14 cellular contexts compared by ENCODE assay signal in the genomic region with DNA sequence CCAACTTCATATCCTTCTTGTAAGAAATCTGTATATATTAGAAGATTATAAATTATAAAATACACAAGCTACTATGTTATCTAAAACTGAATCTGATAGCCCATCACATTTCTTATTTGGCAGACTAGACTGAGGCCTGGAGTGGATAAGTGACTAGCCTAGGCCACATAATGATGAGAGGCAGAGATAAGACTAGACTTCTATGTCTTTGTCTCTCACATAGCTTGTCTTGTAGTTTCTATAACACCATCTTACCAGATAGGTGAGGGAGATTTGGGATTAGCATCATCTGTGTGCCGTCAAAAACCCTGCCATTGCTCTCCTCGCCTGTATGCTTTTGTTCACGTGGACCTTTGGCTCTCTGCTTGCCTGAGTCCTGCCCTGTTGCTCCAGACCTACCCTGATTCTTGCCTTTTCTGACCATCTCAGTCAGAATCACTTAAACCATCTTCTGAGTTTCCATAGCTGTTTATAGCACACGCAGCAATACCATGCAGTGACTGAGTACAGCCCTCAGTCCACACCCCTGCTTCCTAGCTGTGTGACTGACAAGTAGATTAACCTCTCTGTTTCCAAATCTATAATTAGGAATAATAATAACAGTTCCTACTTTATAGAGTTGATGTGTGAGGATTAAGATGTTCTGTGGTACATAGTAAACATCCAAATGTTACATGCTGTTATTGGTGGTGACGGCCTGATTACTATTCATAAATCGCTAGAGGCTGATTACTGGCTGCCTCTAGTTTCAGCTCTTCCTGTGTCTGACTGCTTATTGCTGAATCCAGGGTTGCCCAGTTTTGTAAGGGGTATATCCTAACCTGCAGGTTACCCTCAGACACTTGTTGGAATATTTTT. TPM values are rescaled to one million over a fixed set of nuclear protein-coding genes. Genes with fewer than 3 reads are reported as not detected.
A peak's percentile ranks its signal among the peaks of the same experiment; 100 is the strongest.
DNase-seq lines count a peak whose midpoint lies in the region; ATAC-seq, FAIRE-seq and TF ChIP-seq lines count a peak whose summit lies in the region.
"Had no signal": no experiment of that assay in that cellular context is flagged by ENCODE, and none has a peak within 500 bp of the region (broad histone marks: within the 10 kb centered on the region; RNA-seq: fewer than 3 reads in every experiment).

No MANE protein-coding gene starts in this region.

- H3K9me3 Mint-ChIP-seq in stimulated activated naive CD8-positive, alpha-beta T cell treated with anti-CD3 and anti-CD28 coated beads, Interleukin-15, Interleukin-2, amounts not matched to agents 100 ng/mL and 50 ng/mL, for 24 hours, result no peaks in the 10 kb centered on the region
- no peaks in the 10 kb centered on the region for H3K9me3 Mint-ChIP-seq in stimulated activated naive CD8-positive, alpha-beta T cell treated with anti-CD3 and anti-CD28 coated beads, Interleukin-15, amount 100 ng/mL, for 72 hours
- H3K9me3 Mint-ChIP-seq: activated CD4-positive, alpha-beta T cell treated with anti-CD3 and anti-CD28 coated beads, Interleukin-2, amount 10 ng/mL, durations not matched to agents 24 days and 14 days; T-helper 1 cell treated with Interleukin-12 subunit alpha and Interleukin-12 subunit beta and Interleukin-4 antibody, amounts not matched to agents 30 μg/mL and 1 μg/mL, for 36 hours had no signal

- peak overlapping the region; percentile 0 for H3K27ac Mint-ChIP-seq in stimulated activated naive CD8-positive, alpha-beta T cell treated with anti-CD3 and anti-CD28 coated beads, Interleukin-15, Interleukin-2, amounts not matched to agents 100 ng/mL and 50 ng/mL, for 24 hours
- peak overlapping the region in 1 of 2 donors; percentile 43 for H3K27ac Mint-ChIP-seq in stimulated activated naive CD8-positive, alpha-beta T cell treated with anti-CD3 and anti-CD28 coated beads, Interleukin-15, amount 100 ng/mL, for 72 hours
- H3K27ac Mint-ChIP-seq: T-helper 1 cell treated with Interleukin-12 subunit alpha and Interleukin-12 subunit beta and Interleukin-4 antibody, amounts not matched to agents 30 μg/mL and 1 μg/mL, for 36 hours had no signal

- H2BK12ac ChIP-seq in mesenchymal stem cell (ENCODE audit: low read length in 2 of 2), result peak overlapping the region; percentile 38 to 94

- intact Hi-C loops in GM12878 (cut with micrococcal nuclease; ENCODE audit: unreplicated experiment), result no loop called here
- intact Hi-C loops in sigmoid colon (cut with DNase I), result no loop called here

- no peak overlapping the region for H3K4ac ChIP-seq in mesenchymal stem cell (ENCODE audit: low read depth in 1 of 2, low read length in 2 of 2)

- H3K79me2 ChIP-seq in GM12878 (ENCODE audit: control insufficient read depth, insufficient read depth, low read length), result peaks cover 39% of the 10 kb centered on the region

- peak overlapping the region; percentile 60 for H2BK15ac ChIP-seq in mesenchymal stem cell (ENCODE audit: low read depth, poor library complexity, severe bottlenecking)

- no peak for DNase-seq in stimulated activated naive CD8-positive, alpha-beta T cell treated with anti-CD3 and anti-CD28 coated beads, Interleukin-15, amount 100 ng/mL, for 72 hours
- DNase-seq in GM12878 (ENCODE audit: low read depth, low spot score) (no peak), mesenchymal stem cell (peak; percentile 14), sigmoid colon (no peak)
- no peak for DNase-seq in stimulated activated naive CD4-positive, alpha-beta T cell (lab: John Stamatoyannopoulos, UW)
- DNase-seq: activated CD4-positive, alpha-beta T cell treated with anti-CD3 and anti-CD28 coated beads, Interleukin-2, amount 10 ng/mL, durations not matched to agents 24 days and 14 days; DMS79 treated with DMSO at 0.1 percent for 48 hours; esophagus squamous epithelium; ovary; PC-3 had no signal

- peaks cover 20% of the 10 kb centered on the region for H3K4me1 ChIP-seq in GM12878 (ENCODE audit: control insufficient read depth, insufficient read depth, low read length)
- peaks cover 7% of the 10 kb centered on the region for H3K4me1 ChIP-seq in mesenchymal stem cell (ENCODE audit: control insufficient read depth, insufficient read depth, low read depth, low read length)
- peaks cover 0 to 47% (median 39%) of the 10 kb centered on the region in 4 donors for H3K4me1 ChIP-seq in sigmoid colon

- H3K79me1 ChIP-seq in mesenchymal stem cell (replicated peaks; ENCODE audit: low read length, poor library complexity, severe bottlenecking), result peaks cover 13% of the 10 kb centered on the region

- TF ChIP-seq EP300 in GM12878 (IDR thresholded peaks at IDR 0.05; ENCODE audit: borderline replicate concordance in 1 of 2, control insufficient read depth in 1 of 2, low read depth in 2 of 2, low read length in 2 of 2), result no peak
- TF ChIP-seq EP300 in sigmoid colon (IDR thresholded peaks at IDR 0.05), result no peak

- no peaks in the 10 kb centered on the region for H3K36me3 Mint-ChIP-seq in stimulated activated naive CD8-positive, alpha-beta T cell treated with anti-CD3 and anti-CD28 coated beads, Interleukin-15, Interleukin-2, amounts not matched to agents 100 ng/mL and 50 ng/mL, for 24 hours (ENCODE audit: low read depth)

- H3K4me3 ChIP-seq in GM12878 (no peak overlapping the region), mesenchymal stem cell (ENCODE audit: insufficient read depth in 1 of 2, low read depth in 1 of 2, low read length in 2 of 2) (no peak overlapping the region), sigmoid colon (no peak overlapping the region)
- H3K4me3 ChIP-seq: esophagus squamous epithelium, ovary had no signal

- no peak for TF ChIP-seq CTCF in GM12878 (IDR thresholded peaks at IDR 0.05 in 2 of 3, conservative IDR thresholded peaks at IDR 0.05 in 1 of 3; ENCODE audit: control insufficient read depth in 2 of 3, extremely low read depth in 1 of 3, insufficient read depth in 1 of 3, low read depth in 3 of 3, low read length in 3 of 3)
- TF ChIP-seq CTCF in sigmoid colon (IDR thresholded peaks at IDR 0.05), result no peak

- H3K4me1 Mint-ChIP-seq in stimulated activated naive CD8-positive, alpha-beta T cell treated with anti-CD3 and anti-CD28 coated beads, Interleukin-15, Interleukin-2, amounts not matched to agents 100 ng/mL and 50 ng/mL, for 24 hours (ENCODE audit: low read depth), result peaks cover 53% of the 10 kb centered on the region
- H3K4me1 Mint-ChIP-seq in stimulated activated naive CD8-positive, alpha-beta T cell treated with anti-CD3 and anti-CD28 coated beads, Interleukin-15, amount 100 ng/mL, for 72 hours, result peaks cover 64% of the 10 kb centered on the region

- H2BK5ac ChIP-seq in mesenchymal stem cell (ENCODE audit: low read depth, low read length, poor library complexity, severe bottlenecking), result no peak overlapping the region

- H3K27me3 ChIP-seq in GM12878 (replicated peaks in 1 of 2; ENCODE audit: control insufficient read depth in 2 of 2, insufficient read depth in 2 of 2, low read length in 1 of 2) (no peaks in the 10 kb centered on the region), mesenchymal stem cell (ENCODE audit: control insufficient read depth in 1 of 2, insufficient read depth in 1 of 2, low read length in 2 of 2) (no peaks in the 10 kb centered on the region), sigmoid colon (no peaks in the 10 kb centered on the region)
- H3K27me3 ChIP-seq: esophagus squamous epithelium, ovary had no signal

- H3K23ac ChIP-seq in mesenchymal stem cell (ENCODE audit: low read length in 2 of 2), result no peak overlapping the region

- no TSS peak for BruUV-seq in GM12878 (replicated peaks; lab: Mats Ljungman, UMichigan)

- H4K8ac ChIP-seq in mesenchymal stem cell (ENCODE audit: low read length), result peak overlapping the region; percentile 24

- no peaks in the 10 kb centered on the region for H4K20me1 ChIP-seq in GM12878 (ENCODE audit: control insufficient read depth, insufficient read depth)

- H2AFZ ChIP-seq in GM12878 (ENCODE audit: control insufficient read depth, low read depth, low read length) (no peak overlapping the region), mesenchymal stem cell (ENCODE audit: low read depth, low read length) (no peak overlapping the region)

- peak overlapping the region; percentile 41 to 46 for H3K18ac ChIP-seq in mesenchymal stem cell (ENCODE audit: low read depth in 1 of 2, low read length in 2 of 2)

- RAD21 ChIA-PET in GM12878 (lab: Charles Lee; ENCODE audit: unreplicated experiment), result interaction anchor here (0.7 to 2.1 kb wide), 9 partner anchors 8 to 50 kb away, joined by 3 to 7 read pairs (median 4); no protein-coding TSS in a partner anchor

- no peaks in the 10 kb centered on the region for H3K27me3 Mint-ChIP-seq in stimulated activated naive CD8-positive, alpha-beta T cell treated with anti-CD3 and anti-CD28 coated beads, Interleukin-15, Interleukin-2, amounts not matched to agents 100 ng/mL and 50 ng/mL, for 24 hours
- no peaks in the 10 kb centered on the region for H3K27me3 Mint-ChIP-seq in stimulated activated naive CD8-positive, alpha-beta T cell treated with anti-CD3 and anti-CD28 coated beads, Interleukin-15, amount 100 ng/mL, for 72 hours
- H3K27me3 Mint-ChIP-seq: activated CD4-positive, alpha-beta T cell treated with anti-CD3 and anti-CD28 coated beads, Interleukin-2, amount 10 ng/mL, durations not matched to agents 24 days and 14 days had no signal

- POLR2A ChIA-PET in GM12878 (lab: Charles Lee), result interaction anchor here (0.8 to 1.4 kb wide), 3 partner anchors 26 to 40 kb away, joined by 3 to 5 read pairs (median 4); no protein-coding TSS in a partner anchor

- 97% methylated on average over 6 of the region's 6 CpGs for WGBS in GM12878 (ENCODE audit: insufficient coverage, insufficient replicate concordance, low lambda C conversion rate, missing lambda C conversion rate)
- WGBS in mesenchymal stem cell, result 85% methylated on average over 6 of the region's 6 CpGs
- WGBS in sigmoid colon, 2 donors, result 21 to 66% methylated on average over 6 of the region's 6 CpGs

- peak overlapping the region; percentile 66 for H4K91ac ChIP-seq in mesenchymal stem cell (ENCODE audit: low read length)

- H3K9ac ChIP-seq in GM12878 (ENCODE audit: control insufficient read depth, insufficient read depth, low read length) (no peak overlapping the region), mesenchymal stem cell (ENCODE audit: low read length) (no peak overlapping the region)

- ATAC-seq in stimulated activated naive CD8-positive, alpha-beta T cell treated with anti-CD3 and anti-CD28 coated beads, Interleukin-15, amount 100 ng/mL, for 72 hours, result no peak
- ATAC-seq in GM12878 (peak; percentile 9; the same call in 2 of the 3 replicates), GM18498 (IDR thresholded peaks at IDR 0.05; ENCODE audit: unreplicated experiment) (no peak), GM21786 (IDR thresholded peaks at IDR 0.05; ENCODE audit: unreplicated experiment) (no peak)

- TF ChIP-seq RAD21 in GM12878 (IDR thresholded peaks at IDR 0.05; ENCODE audit: insufficient read depth, low read depth, low read length), result no peak

- peak overlapping the region in 1 of 2 experiments; percentile 78 for H3K14ac ChIP-seq in mesenchymal stem cell (ENCODE audit: low read length in 2 of 2)

- SMC1A ChIA-PET in GM12878 (lab: Charles Lee; ENCODE audit: uncharacterized antibody, unreplicated experiment), result interaction anchor here (0.9 to 4.3 kb wide), 12 partner anchors 10 to 74 kb away, joined by 3 to 45 read pairs (median 5); partner anchors contain the start of gene PDE8A

- H3K9me3 ChIP-seq in GM12878 (replicated peaks; ENCODE audit: control insufficient read depth, insufficient read depth, low read length), result no peaks in the 10 kb centered on the region
- no peaks in the 10 kb centered on the region for H3K9me3 ChIP-seq in mesenchymal stem cell (ENCODE audit: control insufficient read depth, low read length)
- H3K9me3 ChIP-seq in sigmoid colon, result no peaks in the 10 kb centered on the region
- H3K9me3 ChIP-seq: esophagus squamous epithelium, ovary had no signal

- FAIRE-seq in GM12878 (lab: Jason Lieb, UNC), result no peak

- H2AK5ac ChIP-seq in mesenchymal stem cell (ENCODE audit: low read length, severe bottlenecking), result peak overlapping the region; percentile 97

- H3K4me2 ChIP-seq in GM12878 (ENCODE audit: control insufficient read depth, insufficient read depth) (no peak overlapping the region), mesenchymal stem cell (ENCODE audit: low read length, poor library complexity, severe bottlenecking) (no peak overlapping the region)

- no peak overlapping the region for H3K4me3 Mint-ChIP-seq in stimulated activated naive CD8-positive, alpha-beta T cell treated with anti-CD3 and anti-CD28 coated beads, Interleukin-15, Interleukin-2, amounts not matched to agents 100 ng/mL and 50 ng/mL, for 24 hours
- H3K4me3 Mint-ChIP-seq in stimulated activated naive CD8-positive, alpha-beta T cell treated with anti-CD3 and anti-CD28 coated beads, Interleukin-15, amount 100 ng/mL, for 72 hours, result no peak overlapping the region
- H3K4me3 Mint-ChIP-seq: activated CD4-positive, alpha-beta T cell treated with anti-CD3 and anti-CD28 coated beads, Interleukin-2, amount 10 ng/mL, durations not matched to agents 24 days and 14 days; T-helper 1 cell treated with Interleukin-12 subunit alpha and Interleukin-12 subunit beta and Interleukin-4 antibody, amounts not matched to agents 30 μg/mL and 1 μg/mL, for 36 hours had no signal

- TF ChIP-seq POLR2A in GM12878 (IDR thresholded peaks at IDR 0.05; ENCODE audit: low read depth, low read length) (no peak), sigmoid colon (IDR thresholded peaks at IDR 0.05) (no peak)

- CTCF ChIA-PET in GM12878 (lab: Yijun Ruan, JAX), result interaction anchor here (0.8 to 3.1 kb wide), 8 partner anchors 9 to 77 kb away, joined by 3 to 17 read pairs (median 4); no protein-coding TSS in a partner anchor

- in situ Hi-C loops in GM12878 (cut with MboI), result no loop called here

- H2BK120ac ChIP-seq in mesenchymal stem cell (ENCODE audit: low read depth, low read length), result no peak overlapping the region

- no peaks in the 10 kb centered on the region for H3K36me3 ChIP-seq in GM12878 (ENCODE audit: control insufficient read depth in 2 of 2, insufficient read depth in 2 of 2, low read length in 1 of 2)
- no peaks in the 10 kb centered on the region for H3K36me3 ChIP-seq in mesenchymal stem cell (ENCODE audit: control insufficient read depth in 1 of 2, insufficient read depth in 2 of 2, low read depth in 1 of 2, low read length in 2 of 2)
- H3K36me3 ChIP-seq in sigmoid colon, result no peaks in the 10 kb centered on the region
- H3K36me3 ChIP-seq: esophagus squamous epithelium, ovary had no signal

- no peak overlapping the region for H3K27ac ChIP-seq in GM12878 (ENCODE audit: control insufficient read depth, insufficient read depth)
- peak overlapping the region; percentile 57 for H3K27ac ChIP-seq in mesenchymal stem cell (ENCODE audit: low read length, poor library complexity, severe bottlenecking)
- peak overlapping the region in 1 of 4 donors; percentile 5 for H3K27ac ChIP-seq in sigmoid colon
- H3K27ac ChIP-seq: ovary had no signal

RNA-seq across cellular contexts. Expression of gene PDE8A, which starts 49.7 kb away (rescaled TPM):
- total RNA-seq in GM12878 (2013; cell fraction: nucleolus; rRNA removed), result 284 and 339 TPM in 2 replicates
- 26.2 and 37.3 TPM in 2 replicates for total RNA-seq in GM12878 (2014; rRNA removed)
- 28.3 and 29.1 TPM in 2 replicates for total RNA-seq in GM12878 (2014; rRNA removed; fragmentation: Illumina TruSeq; extraction: Trizol)
- 26.8 and 28.4 TPM in 2 replicates for total RNA-seq in GM12878 (2021)
- polyA plus RNA-seq in GM12878 (2011; ENCODE audit: low read depth), result 21.8 TPM
- polyA plus RNA-seq in GM12878 (2011; rRNA removed), result 69.2 and 83.5 TPM in 2 replicates
- 30.3 and 31.9 TPM in 2 replicates for polyA plus RNA-seq in GM12878 (2011; cell fraction: cytosol; rRNA removed)
- 137 and 139 TPM in 2 replicates for polyA plus RNA-seq in GM12878 (2011; cell fraction: nucleus; rRNA removed)
- polyA plus RNA-seq in GM12878 (2012), result 21.2 and 25.2 TPM in 2 replicates
- polyA plus RNA-seq in GM12878 (2014; fragmentation: Illumina TruSeq; extraction: Trizol), result 33.9 and 51.0 TPM in 2 replicates
- polyA plus RNA-seq in GM12878 (2014; fragmentation: Nextera tagmentation; extraction: Ambion mirVana), result 1 to 10 TPM; 6.7 to 9.9 TPM
- 31.1 and 39.9 TPM in 2 replicates for polyA plus RNA-seq in GM12878 (2014; rRNA removed)
- 10 to 100 TPM; 12.0 to 14.8 TPM for polyA plus RNA-seq in GM12878 (2016; fragmentation: Nextera tagmentation; extraction: Ambion mirVana)
- polyA minus RNA-seq in GM12878 (2011; rRNA and poly(A)+ RNA removed), result 55.1 and 82.7 TPM in 2 replicates
- polyA minus RNA-seq in GM12878 (2011; cell fraction: cytosol; rRNA and poly(A)+ RNA removed), result 17.4 and 24.4 TPM in 2 replicates
- polyA minus RNA-seq in GM12878 (2011; cell fraction: nucleus; rRNA and poly(A)+ RNA removed), result 46.2 and 60.8 TPM in 2 replicates
- polyA plus RNA-seq in mesenchymal stem cell (2013, experiment 1 of 2), result 35.2 TPM
- 34.9 TPM for polyA plus RNA-seq in mesenchymal stem cell (2013, experiment 2 of 2)
- total RNA-seq in sigmoid colon, result 10 to 100 TPM; 27.8 to 43.2 (median 36.3) TPM
- 10 to 100 TPM; 39.0 to 45.5 (median 39.8) TPM for polyA plus RNA-seq in sigmoid colon
